ENCODE assay signal across 22 cellular contexts in the genomic region with DNA sequence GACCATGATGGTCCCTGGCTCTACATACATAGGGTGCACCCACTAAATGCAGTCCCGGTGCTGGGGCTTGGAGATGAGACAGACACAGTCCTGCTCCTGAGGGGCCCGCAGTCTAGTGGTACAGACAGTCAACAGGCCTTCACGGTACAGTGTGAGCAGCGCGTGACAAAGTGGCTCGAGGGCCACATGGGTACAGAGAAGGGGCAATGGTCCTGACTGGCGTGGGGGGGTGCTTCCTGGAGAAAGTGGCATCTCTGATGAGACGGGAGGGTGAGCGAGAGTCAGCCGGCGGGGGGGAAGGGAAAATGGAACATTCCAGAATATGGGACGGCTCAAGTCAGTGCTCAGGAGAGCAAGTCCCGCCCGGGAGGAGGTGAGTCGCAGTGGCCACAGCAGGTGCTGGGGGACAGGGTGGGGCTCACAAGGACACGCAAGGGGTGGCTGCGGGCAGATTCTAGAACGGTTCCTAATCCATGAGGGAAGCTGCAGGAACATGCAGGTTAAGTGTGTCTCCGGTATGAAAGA. TPM values are rescaled to one million over a fixed set of nuclear protein-coding genes. Genes with fewer than 3 reads are reported as not detected.
DNase-seq lines count a peak whose midpoint lies in the region; TF ChIP-seq lines count a peak whose summit lies in the region.
"Had no signal": no experiment of that assay in that cellular context is flagged by ENCODE, and none has a peak within 500 bp of the region (broad histone marks: within the 10 kb centered on the region; RNA-seq: fewer than 3 reads in every experiment).

No MANE protein-coding gene starts in this region.

- CTCF ChIA-PET in MCF 10A (lab: Yijun Ruan, JAX), result interaction anchor here (0.9 kb wide), 1 partner anchor 18 kb away, joined by 3 read pairs; no protein-coding TSS in a partner anchor

- no peaks in the 10 kb centered on the region for H3K27me3 ChIP-seq in breast epithelium
- H3K27me3 ChIP-seq in neural progenitor cell, result no peaks in the 10 kb centered on the region
- H3K27me3 ChIP-seq: BLaER1, MG63 had no signal

- no peak overlapping the region for H3K4me2 ChIP-seq in neural progenitor cell
- H3K4me2 ChIP-seq: BLaER1 had no signal

- intact Hi-C loops in MCF 10A (cut with micrococcal nuclease), result no loop called here
- intact Hi-C loops in breast epithelium (cut with DNase I; ENCODE audit: low total_unique reads), result no loop called here

- BruUV-seq in MCF 10A (replicated peaks; lab: Mats Ljungman, UMichigan), result no TSS peak

- H3K9me3 Mint-ChIP-seq in MCF 10A (ENCODE audit: unreplicated experiment) (no peaks in the 10 kb centered on the region), neural progenitor cell (no peaks in the 10 kb centered on the region)

- no peaks in the 10 kb centered on the region for H3K27me3 Mint-ChIP-seq in MCF 10A (ENCODE audit: insufficient read depth, unreplicated experiment)
- H3K27me3 Mint-ChIP-seq in neural progenitor cell (ENCODE audit: insufficient read depth, low read depth), result peaks cover 3% of the 10 kb centered on the region

- no peak for TF ChIP-seq POLR2A in breast epithelium (IDR thresholded peaks at IDR 0.05)

- DNase-seq in MCF 10A (ENCODE audit: unreplicated experiment), result no peak
- no peak for DNase-seq in breast epithelium (ENCODE audit: low spot score in 2 of 2)
- peak; percentile 45 for DNase-seq in coronary artery (ENCODE audit: low spot score)
- no peak for DNase-seq in neural progenitor cell (ENCODE audit: low spot score)
- DNase-seq in NCI-H187 treated with DMSO at 0.1 percent for 48 hours (lab: John Stamatoyannopoulos, UW), result no peak
- no peak for DNase-seq in EL
- no peak for DNase-seq in glomerular visceral epithelial cell (ENCODE audit: extremely low spot score)
- DNase-seq: Calu3; CD8-positive, alpha-beta T cell; IMR-90; Karpas-422; MG63; NCI-H1048; NCI-H1436; NCI-H2029; NCI-H345; NCI-H526; PC-3; RPMI8226; SIG-M5 had no signal

- POLR2A ChIA-PET in MCF 10A (lab: Yijun Ruan, JAX), result interaction anchor here (1.1 kb wide), 1 partner anchor 121 kb away, joined by 4 read pairs; no protein-coding TSS in a partner anchor

- no peaks in the 10 kb centered on the region for H4K20me1 ChIP-seq in neural progenitor cell (ENCODE audit: low read depth)
- H4K20me1 ChIP-seq: BLaER1 had no signal

- TF ChIP-seq CTCF in MCF 10A (IDR thresholded peaks at IDR 0.05; ENCODE audit: unreplicated experiment) (no peak), breast epithelium (IDR thresholded peaks at IDR 0.05) (no peak), coronary artery (IDR thresholded peaks at IDR 0.05) (no peak), neural progenitor cell (IDR thresholded peaks at IDR 0.05) (no peak)

- H3K9ac ChIP-seq in neural progenitor cell, result no peak overlapping the region
- H3K9ac ChIP-seq: BLaER1 had no signal

- no peaks in the 10 kb centered on the region for H3K79me2 ChIP-seq in neural progenitor cell (ENCODE audit: low read depth)

- H3K9me3 ChIP-seq in breast epithelium (peaks cover 0 to 8% of the 10 kb centered on the region in 2 donors), neural progenitor cell (ENCODE audit: low read depth) (no peaks in the 10 kb centered on the region)
- H3K9me3 ChIP-seq: BLaER1, HAP-1, MG63 had no signal

- no peak overlapping the region for H2AFZ ChIP-seq in neural progenitor cell (replicated peaks)

- no peak overlapping the region for H3K4me3 Mint-ChIP-seq in MCF 10A (ENCODE audit: unreplicated experiment)
- no peak overlapping the region for H3K4me3 Mint-ChIP-seq in neural progenitor cell
- H3K4me3 Mint-ChIP-seq: CD8-positive, alpha-beta T cell had no signal

- H3K27ac Mint-ChIP-seq in MCF 10A (ENCODE audit: low read depth, unreplicated experiment), result peak overlapping the region; percentile 84
- peak overlapping the region; percentile 54 for H3K27ac Mint-ChIP-seq in neural progenitor cell
- H3K27ac Mint-ChIP-seq: CD8-positive, alpha-beta T cell had no signal

- H3K36me3 ChIP-seq in breast epithelium (no peaks in the 10 kb centered on the region), neural progenitor cell (no peaks in the 10 kb centered on the region)
- H3K36me3 ChIP-seq: BLaER1, HAP-1, MG63 had no signal

- H3K4me3 ChIP-seq in breast epithelium (no peak overlapping the region), coronary artery (no peak overlapping the region), neural progenitor cell (no peak overlapping the region)
- H3K4me3 ChIP-seq: BLaER1, HAP-1, MG63 had no signal

- H3K4me1 Mint-ChIP-seq in MCF 10A (ENCODE audit: insufficient read depth, unreplicated experiment) (peaks cover 11% of the 10 kb centered on the region), neural progenitor cell (no peaks in the 10 kb centered on the region)

- H3K4me1 ChIP-seq in breast epithelium (no peaks in the 10 kb centered on the region), neural progenitor cell (no peaks in the 10 kb centered on the region)
- H3K4me1 ChIP-seq: BLaER1 had no signal

- no peak overlapping the region for H3K27ac ChIP-seq in breast epithelium
- no peak overlapping the region for H3K27ac ChIP-seq in coronary artery
- no peak overlapping the region for H3K27ac ChIP-seq in neural progenitor cell
- H3K27ac ChIP-seq: BLaER1 had no signal

- H3K36me3 Mint-ChIP-seq in MCF 10A (ENCODE audit: insufficient read depth, unreplicated experiment), result no peaks in the 10 kb centered on the region
- peaks cover 8% of the 10 kb centered on the region for H3K36me3 Mint-ChIP-seq in neural progenitor cell
- H3K36me3 Mint-ChIP-seq: CD8-positive, alpha-beta T cell had no signal

- no peaks in the 10 kb centered on the region for H3F3A ChIP-seq in neural progenitor cell (ENCODE audit: low read depth)

RNA-seq across cellular contexts. Expression of gene WHRN, which starts 38.0 kb away (rescaled TPM):
- total RNA-seq in MCF 10A (2022), result 9.4 and 12.8 TPM in 2 replicates
- 10 to 100 TPM in 2 of 3 donors, 1 to 10 TPM in 1; 2.4 to 16.4 (median 15.1) TPM for total RNA-seq in breast epithelium
- 1.1 and 6.6 TPM in 2 replicates for total RNA-seq in neural progenitor cell (ENCODE audit: low replicate concordance)
